8 cellular contexts compared by ENCODE assay signal in genomic region chr22:42078469-42079318, GRCh38. TPM values are rescaled to one million over a fixed set of nuclear protein-coding genes. Genes with fewer than 3 reads are reported as not detected.
DNase-seq lines count a peak whose midpoint lies in the region; ATAC-seq and TF ChIP-seq lines count a peak whose summit lies in the region.

No MANE protein-coding gene starts in this region.

- H3K9me3 ChIP-seq in liver (ENCODE audit: control insufficient read depth in 4 of 4, low read length in 3 of 4), result peaks cover 0 to 2% (median 0%) of the 10 kb centered on the region in 4 donors
- H3K9me3 ChIP-seq in tibial artery, result no peaks in the 10 kb centered on the region

- H3K4me3 ChIP-seq in HL-60 (replicated peaks; ENCODE audit: insufficient read depth, low read length) (peak overlapping the region; percentile 70), cardiac fibroblast (replicated peaks in 1 of 2; ENCODE audit: low read depth in 2 of 2, low read length in 2 of 2) (peak overlapping the region; percentile 32 to 86), liver (ENCODE audit: low read depth in 1 of 3, low read length in 3 of 3) (peak overlapping the region in 2 of 3 donors; percentile 52 to 62), tibial artery (peak overlapping the region; percentile 65 to 67)

- H3K27me3 ChIP-seq in HL-60 (ENCODE audit: insufficient read depth, poor library complexity, severe bottlenecking), result no peaks in the 10 kb centered on the region
- no peaks in the 10 kb centered on the region for H3K27me3 ChIP-seq in liver (ENCODE audit: control insufficient read depth in 4 of 4, insufficient read depth in 4 of 4, low read length in 3 of 4)
- no peaks in the 10 kb centered on the region for H3K27me3 ChIP-seq in tibial artery

- no peak for TF ChIP-seq CTCF in HL-60 (IDR thresholded peaks at IDR 0.05; ENCODE audit: insufficient read depth, low read length)
- no peak for TF ChIP-seq CTCF in cardiac fibroblast (IDR thresholded peaks at IDR 0.05; ENCODE audit: low read depth, low read length)
- TF ChIP-seq CTCF in liver (IDR thresholded peaks at IDR 0.05; ENCODE audit: low read depth, low read length, missing input control), result no peak
- no peak for TF ChIP-seq CTCF in tibial artery (IDR thresholded peaks at IDR 0.05)

- H3K4me1 ChIP-seq in liver (ENCODE audit: control insufficient read depth in 4 of 4, insufficient read depth in 4 of 4, low read length in 3 of 4), result peaks cover 5 to 23% (median 13%) of the 10 kb centered on the region in 4 donors
- H3K4me1 ChIP-seq in tibial artery, result peaks cover 0 to 62% (median 44%) of the 10 kb centered on the region in 4 donors

- WGBS in liver, result 51% methylated on average over 24 of the region's 24 CpGs

- H3K9ac ChIP-seq in liver (ENCODE audit: low read depth in 1 of 2, low read length in 2 of 2), result peak overlapping the region; percentile 69 to 72

- no peak for TF ChIP-seq RAD21 in liver (IDR thresholded peaks at IDR 0.05)

- intact Hi-C loops in tibial artery (cut with DNase I; ENCODE audit: low total_unique reads), result loop anchor here (10.0 kb wide), 1 partner anchor 244 kb away; the partner anchor contains the start of gene SREBF2

- no peak for DNase-seq in HL-60 (ENCODE audit: low read depth in 1 of 2, low spot score in 1 of 2)
- peak; percentile 30 to 42 for DNase-seq in cardiac fibroblast (ENCODE audit: low read depth in 2 of 2)
- DNase-seq in tibial artery, result peak in 1 of 2 donors; percentile 76
- DNase-seq in cortex of kidney (lab: John Stamatoyannopoulos, UW), result no peak
- no peak for DNase-seq in GOT3 (lab: John Stamatoyannopoulos, UW)
- DNase-seq in activated gamma-delta T cell treated with Interleukin-2 at 50 U/mL for 16 hours, result no peak

- peaks cover 0 to 4% (median 2%) of the 10 kb centered on the region in 4 donors for H3K36me3 ChIP-seq in liver (ENCODE audit: control insufficient read depth in 4 of 4, insufficient read depth in 3 of 4, low read depth in 1 of 4, low read length in 3 of 4)
- peaks cover 0 to 42% (median 25%) of the 10 kb centered on the region in 3 donors for H3K36me3 ChIP-seq in tibial artery

- H3K27ac ChIP-seq in HL-60 (replicated peaks), result peak overlapping the region; percentile 92
- peak overlapping the region; percentile 93 to 95 for H3K27ac ChIP-seq in liver (ENCODE audit: low read depth in 1 of 2, low read length in 2 of 2)
- H3K27ac ChIP-seq in tibial artery, result peak overlapping the region; percentile 97 to 100

- peak; percentile 5 for ATAC-seq in GM19324 (IDR thresholded peaks at IDR 0.05; ENCODE audit: low FRiP score, unreplicated experiment)

TF ChIP-seq in liver, 16 proteins besides CTCF, POLR2A, EP300 and RAD21:
- no peak for TF ChIP-seq ATF3 (IDR thresholded peaks at IDR 0.05)
- TF ChIP-seq FOXA2 (IDR thresholded peaks at IDR 0.05), result no peak
- no peak for TF ChIP-seq YY1 (IDR thresholded peaks at IDR 0.05)
- TF ChIP-seq MAX (IDR thresholded peaks at IDR 0.05), result no peak
- TF ChIP-seq HNF4G (IDR thresholded peaks at IDR 0.05), result peak; percentile 29
- no peak for TF ChIP-seq NR2F2 (IDR thresholded peaks at IDR 0.05)
- TF ChIP-seq REST (IDR thresholded peaks at IDR 0.05), result no peak
- no peak for TF ChIP-seq TAF1 (conservative IDR thresholded peaks at IDR 0.05)
- no peak for TF ChIP-seq FOXA1 (IDR thresholded peaks at IDR 0.05)
- TF ChIP-seq ZBTB33 (IDR thresholded peaks at IDR 0.05), result no peak
- TF ChIP-seq HNF4A (conservative IDR thresholded peaks at IDR 0.05), result peak; percentile 62 to 69
- no peak for TF ChIP-seq EGR1 (IDR thresholded peaks at IDR 0.05; ENCODE audit: low read depth in 2 of 2)
- no peak for TF ChIP-seq SP1 (IDR thresholded peaks at IDR 0.05)
- TF ChIP-seq GABPA (IDR thresholded peaks at IDR 0.05 in 1 of 2, conservative IDR thresholded peaks at IDR 0.05 in 1 of 2), result peak in 1 of 2 donors; percentile 49
- no peak for TF ChIP-seq RXRA (IDR thresholded peaks at IDR 0.05)
- TF ChIP-seq JUND (IDR thresholded peaks at IDR 0.05), result no peak

RNA-seq across cellular contexts. Expression of gene SMDT1, which starts 0.8 kb away (rescaled TPM):
- 1 to 10 TPM; 7.2 to 8.9 TPM for total RNA-seq in liver
- 100 to 1,000 TPM in 1 of 2 donors, 10 to 100 TPM in 1; 70.9 to 115 TPM for polyA plus RNA-seq in liver

RNA-seq across cellular contexts. Expression of gene PHETA2, which starts 4.6 kb away (rescaled TPM):
- 1 to 10 TPM; 1.8 to 5.1 TPM for total RNA-seq in liver
- 1 to 10 TPM in 1 of 2 donors, under 1 TPM in 1; 0.89 to 1.3 TPM for polyA plus RNA-seq in liver

RNA-seq across cellular contexts. Expression of gene NAGA, which starts 8.1 kb away (rescaled TPM):
- total RNA-seq in liver, result 10 to 100 TPM; 28.4 to 33.9 TPM
- 10 to 100 TPM; 12.8 to 19.4 TPM for polyA plus RNA-seq in liver

RNA-seq across cellular contexts. Expression of gene NDUFA6, which starts 11.9 kb away (rescaled TPM):
- 10 to 100 TPM; 43.7 to 45.4 TPM for total RNA-seq in liver
- 100 to 1,000 TPM in 1 of 2 donors, 10 to 100 TPM in 1; 67.7 to 235 TPM for polyA plus RNA-seq in liver

RNA-seq across cellular contexts. Expression of gene CYP2D6, which starts 51.9 kb away (rescaled TPM):
- 100 to 1,000 TPM in 1 of 2 donors, 10 to 100 TPM in 1; 23.8 to 236 TPM for total RNA-seq in liver
- polyA plus RNA-seq in liver, result 100 to 1,000 TPM; 175 to 486 TPM

Comparison
In these comparisons a context has a peak if more than half of its experiments do, and no peak if none do; other contexts are left out.
1. DNase-seq: peak in cardiac fibroblast (2 of 2); none in HL-60 (0 of 2), cortex of kidney (single experiment), GOT3 (single experiment) and activated gamma-delta T cell treated with Interleukin-2 at 50 U/mL for 16 hours (single experiment).
2. Peak in every context shown above with its lines, with median percentiles within 50 percentile points of each other: H3K27ac ChIP-seq and H3K4me3 ChIP-seq.